Comparison of ENCODE assay signal across 8 cellular contexts in genomic region chr14:64387738-64388532, GRCh38. TPM values are rescaled to one million over a fixed set of nuclear protein-coding genes. Genes with fewer than 3 reads are reported as not detected.
DNase-seq lines count a peak whose midpoint lies in the region; ATAC-seq, FAIRE-seq and TF ChIP-seq lines count a peak whose summit lies in the region.

Gene MTHFD1, plus strand, starts transcription at chr14:64388353. Its CDS starts 75 bp downstream, at chr14:64388428.

- H3K9me3 ChIP-seq in adrenal gland (replicated peaks in 1 of 3) (no peaks in the 10 kb centered on the region), heart left ventricle (no peaks in the 10 kb centered on the region)

- H3K27me3 ChIP-seq in adrenal gland, result no peaks in the 10 kb centered on the region
- H3K27me3 ChIP-seq in heart left ventricle, result no peaks in the 10 kb centered on the region

- peaks cover 21% of the 10 kb centered on the region for H3K36me3 Mint-ChIP-seq in type B pancreatic cell

- peak within 1 kb of the TSS in 4 of 5 donors; percentile 50 to 90 (median 74) for H3K27ac ChIP-seq in adrenal gland
- peak within 1 kb of the TSS; percentile 33 to 88 (median 79) for H3K27ac ChIP-seq in heart left ventricle

- H3K4me3 ChIP-seq in adrenal gland (peak within 1 kb of the TSS; percentile 17 to 86 (median 78)), heart left ventricle (peak within 1 kb of the TSS; percentile 51 to 84 (median 66))

- peak; percentile 74 for ATAC-seq in HG02852 (IDR thresholded peaks at IDR 0.05; ENCODE audit: unreplicated experiment)
- ATAC-seq in heart left ventricle, result peak; percentile 93 to 96 (median 94)

- peak; percentile 97 for FAIRE-seq in GM12892 (lab: Jason Lieb, UNC)

- 0% methylated on average over 25 to 61 of the region's 61 CpGs for WGBS in adrenal gland, 4 donors
- 0 to 1% (median 1%) methylated on average over 36 to 61 of the region's 61 CpGs for WGBS in heart left ventricle, 4 donors

- H3K4me1 ChIP-seq in adrenal gland (replicated peaks in 1 of 2) (peaks cover 12 to 22% of the 10 kb centered on the region in 2 donors), heart left ventricle (peaks cover 0 to 24% (median 18%) of the 10 kb centered on the region in 12 donors)

- peaks cover 25% of the 10 kb centered on the region for H3K4me1 Mint-ChIP-seq in type B pancreatic cell (ENCODE audit: unreplicated experiment)

- peak within 1 kb of the TSS; percentile 99 for H3K27ac Mint-ChIP-seq in type B pancreatic cell

- TF ChIP-seq CTCF in adrenal gland (IDR thresholded peaks at IDR 0.05) (no peak), heart left ventricle (IDR thresholded peaks at IDR 0.05) (peak in 1 of 12 donors; percentile 15), type B pancreatic cell (conservative IDR thresholded peaks at IDR 0.05) (no peak)

- H3K9me3 Mint-ChIP-seq in type B pancreatic cell, result no peaks in the 10 kb centered on the region

- intact Hi-C loops in adrenal gland (cut with DNase I) (no loop called here), heart left ventricle (cut with DNase I) (loop anchor here in 5 of 10 donors (2.0 to 5.0 kb wide), 2 partner anchors 46 to 49 kb away; no protein-coding TSS in a partner anchor)

- H3K27me3 Mint-ChIP-seq in type B pancreatic cell, result peaks cover 3% of the 10 kb centered on the region

- H3K4me3 Mint-ChIP-seq in type B pancreatic cell, result peak within 1 kb of the TSS; percentile 100

- peak; percentile 73; the same call in 1 of the 2 replicates for TF ChIP-seq POLR2A in GM12892 (IDR thresholded peaks at IDR 0.05; ENCODE audit: low read depth, low read length)
- TF ChIP-seq POLR2A in adrenal gland (IDR thresholded peaks at IDR 0.05), result peak; percentile 38 to 64
- peak in 1 of 2 donors; percentile 34 for TF ChIP-seq POLR2A in heart left ventricle (IDR thresholded peaks at IDR 0.05)

- H3K36me3 ChIP-seq in adrenal gland (replicated peaks in 1 of 2) (no peaks in the 10 kb centered on the region), heart left ventricle (peaks cover 0 to 12% (median 8%) of the 10 kb centered on the region in 9 donors)

- DNase-seq in GM12892 (ENCODE audit: insufficient read length) (peak; percentile 88), NCI-H146 (lab: John Stamatoyannopoulos, UW) (peak; percentile 98), T-helper 1 cell (peak; percentile 94 to 99 (median 95)), adrenal gland (peak; percentile 98 to 100 (median 99)), heart left ventricle (peak; percentile 98 to 100 (median 99)), pons (ENCODE audit: low spot score) (peak; percentile 100), type B pancreatic cell (ENCODE audit: extremely low spot score, unreplicated experiment) (peak; percentile 99)

RNA-seq across cellular contexts. Expression of gene MTHFD1, which starts in this region (rescaled TPM):
- 165 TPM for polyA plus RNA-seq in GM12892 (2012; ENCODE audit: missing spikeins)
- total RNA-seq in adrenal gland, result 10 to 100 TPM; 14.9 to 66.4 (median 42.8) TPM
- 10 to 100 TPM; 32.8 to 59.2 (median 39.9) TPM for polyA plus RNA-seq in adrenal gland
- 10 to 100 TPM; 39.0 to 72.1 (median 60.4) TPM for total RNA-seq in heart left ventricle
- polyA plus RNA-seq in heart left ventricle, result 10 to 100 TPM; 45.3 to 50.8 TPM
- total RNA-seq in type B pancreatic cell (ENCODE audit: low replicate concordance), result 55.9 and 108 TPM in 2 replicates

Comparison
In these comparisons a context has a peak if more than half of its experiments do, and no peak if none do; other contexts are left out.
1. Peak in every context shown above with its lines: DNase-seq, ATAC-seq, H3K4me3 ChIP-seq and H3K27ac ChIP-seq.